In the genomic region with DNA sequence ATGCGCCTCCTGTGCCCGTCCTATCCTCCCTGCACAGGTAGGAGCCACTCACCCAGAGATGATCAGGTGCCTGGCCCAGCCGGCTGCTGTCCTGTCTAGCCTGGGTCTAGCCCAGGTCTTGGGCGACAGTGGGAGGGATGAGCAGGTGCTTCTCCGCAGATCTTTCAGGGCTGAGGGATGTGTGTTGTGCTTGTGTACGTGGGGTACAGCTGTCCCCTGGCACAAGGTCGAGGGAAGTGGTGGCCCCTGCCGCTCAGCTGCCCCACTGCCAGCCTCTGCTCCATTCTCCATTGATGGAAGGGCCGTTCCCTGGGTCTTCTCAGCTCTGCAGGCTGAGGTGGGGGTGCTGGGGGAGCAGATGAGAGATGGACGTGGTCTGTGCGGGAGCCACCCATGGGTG, we compare ENCODE assay signal across 26 cellular contexts.
"Had no signal": no experiment of that assay in that cellular context is flagged by ENCODE, and none has a peak within 500 bp of the region (broad histone marks: within the 10 kb centered on the region; RNA-seq: fewer than 3 reads in every experiment).

No MANE protein-coding gene starts in this region.

- H3K4me3 ChIP-seq: ovary, psoas muscle, right lobe of liver, sigmoid colon, stomach, thoracic aorta, thyroid gland, transverse colon, upper lobe of right lung, uterus had no signal

- H3K9ac ChIP-seq: parathyroid adenoma had no signal

- FAIRE-seq: small intestine had no signal

- H3K4me1 ChIP-seq: parathyroid adenoma, psoas muscle, right lobe of liver, sigmoid colon, stomach, thyroid gland, transverse colon, upper lobe of right lung, uterus had no signal

- ATAC-seq: naive thymus-derived CD8-positive, alpha-beta T cell; natural killer cell treated with Interleukin-12 subunit alpha and Interleukin-12 subunit beta and Interleukin-15 and Interleukin-18, amount 100 ng/mL, for 72 hours; psoas muscle; right cardiac atrium; stimulated activated naive B cell treated with anti-CD40 and anti-IgM and Interleukin-4, amounts not matched to agents 10 μg/mL and 1 μg/mL and 100 μg/mL, for 72 hours; upper lobe of right lung had no signal

- H3K27ac ChIP-seq: neutrophil, ovary, parathyroid adenoma, psoas muscle, right lobe of liver, sigmoid colon, stomach, thoracic aorta, thyroid gland, transverse colon, upper lobe of right lung, uterus had no signal

- H3K36me3 ChIP-seq: neutrophil, ovary, right lobe of liver, uterus had no signal

- H3K9me3 ChIP-seq: neutrophil, ovary, psoas muscle, right lobe of liver, sigmoid colon, stomach, thoracic aorta, thyroid gland, transverse colon, upper lobe of right lung, uterus had no signal

- H3K27me3 ChIP-seq: ovary, right lobe of liver, sigmoid colon, stomach, thyroid gland, transverse colon, upper lobe of right lung, uterus had no signal

- DNase-seq: naive B cell; naive thymus-derived CD8-positive, alpha-beta T cell; nephron progenitor cell; nucleus accumbens; psoas muscle; right cardiac atrium; sigmoid colon; small intestine; stimulated activated CD4-positive, alpha-beta T cell treated with anti-CD3 and anti-CD28 coated beads, Interleukin-12 subunit alpha, Interleukin-12 subunit beta, amount 100 ng/mL, for 4 hours; stimulated activated CD4-positive, alpha-beta T cell treated with anti-CD3 and anti-CD28 coated beads, Interleukin-1b, Interleukin-23, amount 100 ng/mL, for 48 hours; stimulated activated CD4-positive, alpha-beta T cell treated with anti-CD3 and anti-CD28 coated beads, Interleukin-4, amount 100 ng/mL, for 1 hour; stimulated activated CD4-positive, alpha-beta T cell treated with anti-CD3 and anti-CD28 coated beads, Interleukin-4, amount 100 ng/mL, for 4 hours; stimulated activated CD8-positive, alpha-beta memory T cell treated with anti-CD3 and anti-CD28 coated beads, Interleukin-4, amount 100 ng/mL, for 48 hours; stimulated activated naive B cell treated with anti-CD40 and anti-IgM and Interleukin-4, amounts not matched to agents 10 μg/mL and 1 μg/mL and 100 μg/mL, for 72 hours; stimulated activated naive CD4-positive, alpha-beta T cell treated with Interleukin-2 at 50 U/mL for 16 hours; stomach; thyroid gland; transverse colon; upper lobe of right lung; uterus had no signal
